1 cellular context compared by ENCODE assay signal in genomic region chr12:108732489-108732888, GRCh38.
TF ChIP-seq lines count a peak whose summit lies in the region.

No MANE protein-coding gene starts in this region.

TF ChIP-seq in HCT116, 20 proteins besides CTCF, POLR2A, EP300 and RAD21 (continued from another document):
- TF ChIP-seq ZBTB33 (IDR thresholded peaks at IDR 0.05; ENCODE audit: extremely low read depth, insufficient replicate concordance, low read length) (no peak), REST (IDR thresholded peaks at IDR 0.05; ENCODE audit: low read depth) (no peak), ZFX (IDR thresholded peaks at IDR 0.05) (no peak)
TF ChIP-seq in HCT116: peak in this region for 0.
